35 cellular contexts compared by ENCODE assay signal in the genomic region with DNA sequence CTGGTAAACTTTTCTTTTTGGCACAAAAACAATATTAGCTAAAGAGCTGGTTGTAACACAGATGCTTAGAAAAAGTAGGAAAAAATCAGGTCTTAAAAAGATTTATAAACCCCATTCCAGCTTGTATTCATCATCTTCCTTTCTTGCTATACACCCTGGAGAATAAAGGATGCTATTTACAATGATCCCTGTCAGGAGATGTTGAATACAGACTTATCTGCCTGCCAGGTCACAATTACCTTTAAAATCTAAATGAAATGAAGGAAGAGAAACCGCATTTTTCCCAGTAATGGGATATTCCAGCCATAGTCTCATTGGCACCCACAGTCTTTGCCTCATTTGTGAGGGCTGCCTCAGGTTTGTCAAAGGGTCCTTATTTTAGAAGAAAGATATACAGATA.
"Had no signal": no experiment of that assay in that cellular context is flagged by ENCODE, and none has a peak within 500 bp of the region (broad histone marks: within the 10 kb centered on the region; RNA-seq: fewer than 3 reads in every experiment).

No MANE protein-coding gene starts in this region.

- DNase-seq: Karpas-422, Kasumi-1, MG63, MM.1S, MV-4-11, NCI-H1048, NCI-H1092, NCI-H1092 treated with DMSO at 0.1 percent for 48 hours, NCI-H1105, NCI-H1105 treated with DMSO at 0.1 percent for 48 hours, NCI-H1417, NCI-H1417 treated with DMSO at 0.1 percent for 48 hours, NCI-H1436, NCI-H1436 treated with DMSO at 0.1 percent for 48 hours, NCI-H146, NCI-H1694, NCI-H1694 treated with DMSO at 0.1 percent for 48 hours, NCI-H187, NCI-H187 treated with DMSO at 0.1 percent for 48 hours, NCI-H1930, NCI-H2029, NCI-H2029 treated with DMSO at 0.1 percent for 48 hours, NCI-H2081, NCI-H2081 treated with DMSO at 0.1 percent for 48 hours, NCI-H2107, NCI-H2171, NCI-H2171 treated with DMSO at 0.1 percent for 48 hours, NCI-H2227 treated with DMSO at 0.1 percent for 48 hours, NCI-H226, NCI-H345, NCI-H446, NCI-H446 treated with DMSO at 0.1 percent for 48 hours, NCI-H510A, NCI-H510A treated with DMSO at 0.1 percent for 48 hours, NCI-H524 had no signal

- H3K4me3 ChIP-seq: MG63 had no signal

- H3K36me3 ChIP-seq: MG63 had no signal

- H3K9me3 ChIP-seq: MG63 had no signal
